In the genomic region with DNA sequence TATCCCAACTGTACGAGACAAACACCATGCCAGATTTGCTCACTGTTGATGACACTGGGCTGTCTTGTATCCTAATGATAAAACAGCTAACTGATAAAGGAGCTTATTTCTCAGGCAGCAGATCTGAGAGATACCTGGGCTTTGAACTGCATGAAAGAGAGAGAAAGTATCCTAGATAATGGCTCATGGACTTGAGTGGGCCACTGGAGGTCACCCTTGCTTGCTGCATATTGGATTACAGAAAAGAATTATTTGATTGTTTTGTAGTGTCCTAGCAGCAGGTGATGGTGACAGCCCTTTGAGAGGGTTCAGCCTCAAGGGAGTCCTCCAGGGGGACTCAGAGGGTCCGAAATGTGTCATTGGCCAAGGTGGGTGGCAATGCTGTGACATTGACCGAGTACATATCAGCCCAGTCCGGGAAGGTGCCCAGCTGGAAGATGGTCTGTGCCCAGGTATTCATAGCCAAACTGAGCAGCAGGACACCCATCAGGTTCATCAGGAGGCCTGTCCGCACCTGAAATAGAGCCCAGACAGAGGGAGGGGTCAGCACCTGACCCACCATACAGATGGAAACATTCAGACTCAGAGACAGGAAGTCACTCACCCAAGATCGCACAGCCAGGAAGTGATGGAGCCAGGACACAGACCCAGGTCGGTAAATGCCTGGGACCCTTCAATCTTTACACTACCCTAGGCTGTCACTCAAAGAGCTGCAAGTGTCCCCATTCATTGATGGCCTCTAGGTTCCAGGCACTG, we compare ENCODE assay signal across 17 cellular contexts. TPM values are rescaled to one million over a fixed set of nuclear protein-coding genes. Genes with fewer than 3 reads are reported as not detected.
DNase-seq lines count a peak whose midpoint lies in the region; ATAC-seq, FAIRE-seq and TF ChIP-seq lines count a peak whose summit lies in the region.
"Had no signal": no experiment of that assay in that cellular context is flagged by ENCODE, and none has a peak within 500 bp of the region (broad histone marks: within the 10 kb centered on the region; RNA-seq: fewer than 3 reads in every experiment).

No MANE protein-coding gene starts in this region.

- no peak overlapping the region; the same call in 1 of the 2 replicates for H3K4me2 ChIP-seq in K562 (ENCODE audit: insufficient read depth, low read length)
- H3K4me2 ChIP-seq in osteoblast (ENCODE audit: insufficient read depth, low read length): no peak overlapping the region

- BruUV-seq in K562 (replicated peaks; lab: Mats Ljungman, UMichigan): no TSS peak

- H3K4me1 ChIP-seq in K562 (replicated peaks in 1 of 2; ENCODE audit: control insufficient read depth in 2 of 2, insufficient read depth in 2 of 2, low read length in 2 of 2) (peaks cover 19 to 31% of the 10 kb centered on the region in 2 experiments), osteoblast (ENCODE audit: insufficient read depth, low read length) (peaks cover 23% of the 10 kb centered on the region)

- TF ChIP-seq EP300 in K562 (IDR thresholded peaks at IDR 0.05; ENCODE audit: low read length): no peak

- peak; percentile 26 for FAIRE-seq in K562 (lab: Jason Lieb, UNC)
- FAIRE-seq: A204.1 had no signal

- peaks cover 46% of the 10 kb centered on the region for H3K4me1 Mint-ChIP-seq in activated T-helper 2 cell treated with anti-CD3 and anti-CD28 coated beads, Interferon-gamma antibody, Interleukin-2, Interleukin-4, amounts not matched to agents 10 μg/mL and 5 μg/mL and 100 μg/mL, durations not matched to agents 14 hours and 24 hours and 36 hours (ENCODE audit: low read depth)

- H3K27me3 ChIP-seq in K562 (ENCODE audit: control insufficient read depth in 2 of 2, insufficient read depth in 2 of 2, low read length in 2 of 2) (peaks cover 4 to 6% of the 10 kb centered on the region in 2 experiments; a peak in 2 of 5 replicates), osteoblast (ENCODE audit: insufficient read depth, low read length) (no peaks in the 10 kb centered on the region)

- in situ Hi-C loops in K562 (cut with MboI): no loop called here

- no peaks in the 10 kb centered on the region for H3K9me3 Mint-ChIP-seq in activated T-helper 2 cell treated with anti-CD3 and anti-CD28 coated beads, Interferon-gamma antibody, Interleukin-2, Interleukin-4, amounts not matched to agents 10 μg/mL and 5 μg/mL and 100 μg/mL, durations not matched to agents 14 hours and 24 hours and 36 hours
- H3K9me3 Mint-ChIP-seq: activated B cell treated with CpG ODN at 0.5 μM for 24 hours had no signal

- H3K27ac ChIP-seq in K562 (ENCODE audit: extremely low read depth, low read depth, low read length) (no peak overlapping the region), osteoblast (ENCODE audit: low read depth, low read length) (no peak overlapping the region)
- H3K27ac ChIP-seq: thoracic aorta had no signal

- peak; percentile 38 to 63 (median 53) for TF ChIP-seq CTCF in K562 (IDR thresholded peaks at IDR 0.05 in 2 of 3, conservative IDR thresholded peaks at IDR 0.05 in 1 of 3; ENCODE audit: insufficient read depth in 2 of 3, low read depth in 1 of 3, low read length in 3 of 3)
- TF ChIP-seq CTCF in osteoblast (IDR thresholded peaks at IDR 0.05; ENCODE audit: extremely low read depth, low read depth, low read length): peak; percentile 8

- H2AFZ ChIP-seq in K562 (ENCODE audit: low read depth, low read length) (no peak overlapping the region), osteoblast (ENCODE audit: low read length) (no peak overlapping the region)

- H3K9me1 ChIP-seq in K562 (ENCODE audit: control insufficient read depth, insufficient read depth, low read length): no peaks in the 10 kb centered on the region

- WGBS in K562 (ENCODE audit: insufficient coverage, low coverage, missing lambda C conversion rate): 39% methylated on average over 7 of the region's 7 CpGs

- intact Hi-C loops in K562 (cut with micrococcal nuclease): loop anchor here (2.0 to 10.0 kb wide), 3 partner anchors 85 to 137 kb away; no protein-coding TSS in a partner anchor
- intact Hi-C loops in left colon (cut with DNase I, micrococcal nuclease): loop anchor here in 1 of 2 donors (10.0 kb wide), 1 partner anchor 125 kb away; a partner anchor contains a TSS
- intact Hi-C loops in activated T-helper 2 cell treated with anti-CD3 and anti-CD28 coated beads, Interferon-gamma antibody, Interleukin-2, Interleukin-4, amounts not matched to agents 10 μg/mL and 5 μg/mL and 100 μg/mL, durations not matched to agents 14 hours and 24 hours and 36 hours (cut with micrococcal nuclease): loop anchor here (2.0 to 5.0 kb wide), 2 partner anchors 15 to 38 kb away; no protein-coding TSS in a partner anchor

- ATAC-seq in K562: no peak
- ATAC-seq in left colon: no peak
- ATAC-seq: right cardiac atrium had no signal

- no peak overlapping the region for H3K9ac ChIP-seq in K562 (ENCODE audit: insufficient read depth in 1 of 2, low read depth in 2 of 2, low read length in 2 of 2)

- CTCF ChIA-PET in K562 (lab: Yijun Ruan, JAX; ENCODE audit: low intra/inter-chr PET ratio): interaction anchor here (2.6 kb wide), 1 partner anchor 121 kb away, joined by 10 read pairs; no protein-coding TSS in a partner anchor

- no peak overlapping the region for H3K4me3 Mint-ChIP-seq in activated T-helper 2 cell treated with anti-CD3 and anti-CD28 coated beads, Interferon-gamma antibody, Interleukin-2, Interleukin-4, amounts not matched to agents 10 μg/mL and 5 μg/mL and 100 μg/mL, durations not matched to agents 14 hours and 24 hours and 36 hours (ENCODE audit: low read depth)
- H3K4me3 Mint-ChIP-seq: activated B cell treated with CpG ODN at 0.5 μM for 24 hours had no signal

- no peak overlapping the region for H3K27ac Mint-ChIP-seq in activated T-helper 2 cell treated with anti-CD3 and anti-CD28 coated beads, Interferon-gamma antibody, Interleukin-2, Interleukin-4, amounts not matched to agents 10 μg/mL and 5 μg/mL and 100 μg/mL, durations not matched to agents 14 hours and 24 hours and 36 hours
- H3K27ac Mint-ChIP-seq: activated B cell treated with CpG ODN at 0.5 μM for 24 hours had no signal

- POLR2A ChIA-PET in K562 (lab: Yijun Ruan, JAX): no interaction called here

- no peak for TF ChIP-seq POLR2A in K562 (conservative IDR thresholded peaks at IDR 0.05)

- DNase-seq in DMS79 treated with DMSO at 0.1 percent for 48 hours (lab: John Stamatoyannopoulos, UW) (peak; percentile 1), DMS79 (lab: John Stamatoyannopoulos, UW) (no peak), MV-4-11 (lab: John Stamatoyannopoulos, UW) (peak; percentile 44), K562 (ENCODE audit: extremely low read depth in 1 of 4, low spot score in 3 of 4) (peak in 2 of 4 experiments; percentile 29 to 38), osteoblast (ENCODE audit: insufficient read length, low spot score, missing footprints) (no peak), left colon (no peak), amniotic stem cell (lab: John Stamatoyannopoulos, UW) (no peak)
- DNase-seq in activated T-helper 2 cell treated with anti-CD3 and anti-CD28 coated beads, Interferon-gamma antibody, Interleukin-2, Interleukin-4, amounts not matched to agents 10 μg/mL and 5 μg/mL and 100 μg/mL, durations not matched to agents 14 hours and 24 hours and 36 hours (ENCODE audit: low spot score): no peak
- DNase-seq: activated B cell treated with CpG ODN at 0.5 μM for 24 hours; activated effector memory CD4-positive, alpha-beta T cell treated with anti-CD3 and anti-CD28 coated beads, Interleukin-2, amount 50 U/mL, for 16 hours; KG1; right cardiac atrium; SHP77 had no signal

- H3K4me3 ChIP-seq in K562 (no peak overlapping the region), osteoblast (ENCODE audit: insufficient read depth, low read length) (no peak overlapping the region)
- H3K4me3 ChIP-seq: thoracic aorta had no signal

- no peaks in the 10 kb centered on the region for H4K20me1 ChIP-seq in K562 (replicated peaks; ENCODE audit: control insufficient read depth, insufficient read depth, low read length)
- no peaks in the 10 kb centered on the region for H4K20me1 ChIP-seq in osteoblast (ENCODE audit: insufficient read depth, low read length)

- no peaks in the 10 kb centered on the region for H3K36me3 Mint-ChIP-seq in activated T-helper 2 cell treated with anti-CD3 and anti-CD28 coated beads, Interferon-gamma antibody, Interleukin-2, Interleukin-4, amounts not matched to agents 10 μg/mL and 5 μg/mL and 100 μg/mL, durations not matched to agents 14 hours and 24 hours and 36 hours (ENCODE audit: low read depth)

- no peaks in the 10 kb centered on the region for H3K36me3 ChIP-seq in K562 (ENCODE audit: control insufficient read depth, insufficient read depth, low read length)
- H3K36me3 ChIP-seq in osteoblast (ENCODE audit: insufficient read depth, low read length): no peaks in the 10 kb centered on the region
- H3K36me3 ChIP-seq: thoracic aorta had no signal

- H3K27me3 Mint-ChIP-seq in activated T-helper 2 cell treated with anti-CD3 and anti-CD28 coated beads, Interferon-gamma antibody, Interleukin-2, Interleukin-4, amounts not matched to agents 10 μg/mL and 5 μg/mL and 100 μg/mL, durations not matched to agents 14 hours and 24 hours and 36 hours (ENCODE audit: low read depth): no peaks in the 10 kb centered on the region
- H3K27me3 Mint-ChIP-seq: activated B cell treated with CpG ODN at 0.5 μM for 24 hours had no signal

- H3K9me3 ChIP-seq in K562 (replicated peaks; ENCODE audit: control insufficient read depth, insufficient read depth, low read depth, low read length) (no peaks in the 10 kb centered on the region), osteoblast (ENCODE audit: low read depth, low read length) (no peaks in the 10 kb centered on the region)
- H3K9me3 ChIP-seq: thoracic aorta had no signal

- H3K79me2 ChIP-seq in K562 (ENCODE audit: control insufficient read depth, insufficient read depth, low read length) (no peaks in the 10 kb centered on the region), osteoblast (ENCODE audit: insufficient read depth, low read length) (no peaks in the 10 kb centered on the region)

- peak; percentile 37 to 54 for TF ChIP-seq RAD21 in K562 (CRISPR knock-in tag; conservative IDR thresholded peaks at IDR 0.05 in 1 of 2, IDR thresholded peaks at IDR 0.05 in 1 of 2)

RNA-seq across cellular contexts. Expression of a gene that starts 9.4 kb away (rescaled TPM):
- not detected in 2 replicates for total RNA-seq in K562 (2011; cell fraction: chromatin; rRNA removed; ENCODE audit: low replicate concordance)
- not detected in 2 replicates for total RNA-seq in K562 (2011; cell fraction: nucleolus; rRNA removed)
- not detected in 2 replicates for total RNA-seq in K562 (2011; cell fraction: nucleoplasm; rRNA removed)
- total RNA-seq in K562 (2014; rRNA removed) (not detected in 2 replicates), K562 (2014; rRNA removed; fragmentation: Illumina TruSeq; extraction: Trizol) (not detected in 2 replicates), K562 (2015; rRNA removed; fragmentation: Illumina TruSeq; extraction: Trizol) (not detected in 2 replicates), K562 (2021) (not detected in 2 replicates), osteoblast (not detected in 2 replicates), left colon (not detected)
- polyA plus RNA-seq in K562 (2011; rRNA removed) (not detected in 2 replicates), K562 (2014; fragmentation: Illumina TruSeq; extraction: Trizol) (not detected in 2 replicates), K562 (2014; fragmentation: Nextera tagmentation; extraction: Ambion mirVana) (not detected), K562 (2014; rRNA removed) (not detected in 2 replicates)
- not detected in 2 replicates for polyA plus RNA-seq in K562 (2011; cell fraction: cytosol; rRNA removed)
- polyA plus RNA-seq in K562 (2011; cell fraction: nucleus; rRNA removed): 0.06 TPM in 1 of 2 replicates, not detected in the other
- not detected in 2 replicates for polyA plus RNA-seq in K562 (2012)
- not detected in 2 replicates for polyA minus RNA-seq in K562 (2011; rRNA and poly(A)+ RNA removed)
- polyA minus RNA-seq in K562 (2011; cell fraction: cytosol; rRNA and poly(A)+ RNA removed): not detected in 2 replicates
- polyA minus RNA-seq in K562 (2011; cell fraction: nucleus; rRNA and poly(A)+ RNA removed): not detected in 2 replicates
- not detected in 2 replicates for total RNA-seq in activated T-helper 2 cell treated with anti-CD3 and anti-CD28 coated beads, Interferon-gamma antibody, Interleukin-2, Interleukin-4, amounts not matched to agents 10 μg/mL and 5 μg/mL and 100 μg/mL, durations not matched to agents 14 hours and 24 hours and 36 hours
- total RNA-seq: activated B cell treated with CpG ODN at 0.5 μM for 24 hours, NCI-H460, right cardiac atrium, thoracic aorta had no signal
- polyA plus RNA-seq: esophagus, right cardiac atrium had no signal

RNA-seq across cellular contexts. Expression of a gene that starts 46.5 kb away (rescaled TPM):
- total RNA-seq in K562 (2011; cell fraction: chromatin; rRNA removed; ENCODE audit: low replicate concordance): 0.46 and 1.1 TPM in 2 replicates
- 0.50 and 0.53 TPM in 2 replicates for total RNA-seq in K562 (2011; cell fraction: nucleolus; rRNA removed)
- 0.31 and 0.51 TPM in 2 replicates for total RNA-seq in K562 (2011; cell fraction: nucleoplasm; rRNA removed)
- total RNA-seq in K562 (2014; rRNA removed): 0.12 and 0.27 TPM in 2 replicates
- 0.22 and 0.29 TPM in 2 replicates for total RNA-seq in K562 (2014; rRNA removed; fragmentation: Illumina TruSeq; extraction: Trizol)
- 0.22 and 0.23 TPM in 2 replicates for total RNA-seq in K562 (2015; rRNA removed; fragmentation: Illumina TruSeq; extraction: Trizol)
- total RNA-seq in K562 (2021): 0.24 and 0.34 TPM in 2 replicates
- polyA plus RNA-seq in K562 (2011; rRNA removed): 0.05 and 0.06 TPM in 2 replicates
- 0.01 TPM in 1 of 2 replicates, not detected in the other for polyA plus RNA-seq in K562 (2011; cell fraction: cytosol; rRNA removed)
- 0.13 and 0.23 TPM in 2 replicates for polyA plus RNA-seq in K562 (2011; cell fraction: nucleus; rRNA removed)
- polyA plus RNA-seq in K562 (2012): 0.14 and 0.98 TPM in 2 replicates
- 0.21 TPM in 2 replicates for polyA plus RNA-seq in K562 (2014; fragmentation: Illumina TruSeq; extraction: Trizol)
- polyA plus RNA-seq in K562 (2014; fragmentation: Nextera tagmentation; extraction: Ambion mirVana): under 1 TPM in 1 of 2 experiments, not detected in 1; 0.08 TPM
- polyA plus RNA-seq in K562 (2014; rRNA removed): 0.19 and 0.21 TPM in 2 replicates
- 0.04 and 0.09 TPM in 2 replicates for polyA minus RNA-seq in K562 (2011; rRNA and poly(A)+ RNA removed)
- not detected in 2 replicates for polyA minus RNA-seq in K562 (2011; cell fraction: cytosol; rRNA and poly(A)+ RNA removed)
- 0.11 TPM in 1 of 2 replicates, not detected in the other for polyA minus RNA-seq in K562 (2011; cell fraction: nucleus; rRNA and poly(A)+ RNA removed)
- total RNA-seq in osteoblast: 5.0 and 5.8 TPM in 2 replicates
- total RNA-seq in left colon: 1 to 10 TPM; 2.2 to 8.5 TPM
- 1.2 and 1.4 TPM in 2 replicates for total RNA-seq in activated T-helper 2 cell treated with anti-CD3 and anti-CD28 coated beads, Interferon-gamma antibody, Interleukin-2, Interleukin-4, amounts not matched to agents 10 μg/mL and 5 μg/mL and 100 μg/mL, durations not matched to agents 14 hours and 24 hours and 36 hours

Comparison
In these comparisons a context has a peak if more than half of its experiments do, and no peak if none do; other contexts are left out.
1. DNase-seq: peak in DMS79 treated with DMSO at 0.1 percent for 48 hours (single experiment) and MV-4-11 (single experiment); none in DMS79 (single experiment), osteoblast (single experiment), left colon (0 of 2), amniotic stem cell (single experiment) and activated T-helper 2 cell treated with anti-CD3 and anti-CD28 coated beads, Interferon-gamma antibody, Interleukin-2, Interleukin-4, amounts not matched to agents 10 μg/mL and 5 μg/mL and 100 μg/mL, durations not matched to agents 14 hours and 24 hours and 36 hours (single experiment).